ENCODE assay signal across 1 cellular context in the genomic region with DNA sequence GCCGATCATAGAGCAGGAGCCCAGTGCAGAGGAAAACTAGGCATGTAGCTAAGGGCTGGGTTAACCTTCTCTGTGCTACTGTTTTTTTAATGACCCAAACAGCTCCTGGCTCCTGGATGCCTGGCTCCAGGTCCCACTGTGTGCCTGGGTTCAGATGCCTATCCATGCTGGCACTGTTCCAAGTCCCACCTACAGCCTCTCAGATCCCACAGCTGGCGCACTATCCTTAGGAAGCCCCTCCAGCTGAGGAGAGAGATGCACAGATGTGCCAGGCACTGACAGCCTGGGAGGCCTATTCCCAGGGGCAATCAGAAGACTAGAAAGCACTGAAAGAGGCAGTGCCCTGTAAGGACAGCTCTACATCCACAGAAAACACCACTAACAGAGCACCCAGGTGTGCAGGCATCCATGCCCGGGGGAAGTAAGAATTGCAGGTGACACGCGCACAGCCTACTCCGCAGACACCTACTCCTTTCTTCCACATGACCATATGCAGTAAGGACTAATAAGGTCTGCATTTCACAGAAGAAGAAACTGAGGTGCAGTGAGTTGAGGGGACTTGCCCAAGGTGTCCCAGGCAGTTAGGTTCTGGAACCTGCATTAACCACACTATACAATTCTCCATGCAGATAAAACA.
TF ChIP-seq lines count a peak whose summit lies in the region.

No MANE protein-coding gene starts in this region.

TF ChIP-seq in K562, 482 proteins besides CTCF, POLR2A, EP300 and RAD21 (continued from another document):
- TF ChIP-seq, protein P1, sequence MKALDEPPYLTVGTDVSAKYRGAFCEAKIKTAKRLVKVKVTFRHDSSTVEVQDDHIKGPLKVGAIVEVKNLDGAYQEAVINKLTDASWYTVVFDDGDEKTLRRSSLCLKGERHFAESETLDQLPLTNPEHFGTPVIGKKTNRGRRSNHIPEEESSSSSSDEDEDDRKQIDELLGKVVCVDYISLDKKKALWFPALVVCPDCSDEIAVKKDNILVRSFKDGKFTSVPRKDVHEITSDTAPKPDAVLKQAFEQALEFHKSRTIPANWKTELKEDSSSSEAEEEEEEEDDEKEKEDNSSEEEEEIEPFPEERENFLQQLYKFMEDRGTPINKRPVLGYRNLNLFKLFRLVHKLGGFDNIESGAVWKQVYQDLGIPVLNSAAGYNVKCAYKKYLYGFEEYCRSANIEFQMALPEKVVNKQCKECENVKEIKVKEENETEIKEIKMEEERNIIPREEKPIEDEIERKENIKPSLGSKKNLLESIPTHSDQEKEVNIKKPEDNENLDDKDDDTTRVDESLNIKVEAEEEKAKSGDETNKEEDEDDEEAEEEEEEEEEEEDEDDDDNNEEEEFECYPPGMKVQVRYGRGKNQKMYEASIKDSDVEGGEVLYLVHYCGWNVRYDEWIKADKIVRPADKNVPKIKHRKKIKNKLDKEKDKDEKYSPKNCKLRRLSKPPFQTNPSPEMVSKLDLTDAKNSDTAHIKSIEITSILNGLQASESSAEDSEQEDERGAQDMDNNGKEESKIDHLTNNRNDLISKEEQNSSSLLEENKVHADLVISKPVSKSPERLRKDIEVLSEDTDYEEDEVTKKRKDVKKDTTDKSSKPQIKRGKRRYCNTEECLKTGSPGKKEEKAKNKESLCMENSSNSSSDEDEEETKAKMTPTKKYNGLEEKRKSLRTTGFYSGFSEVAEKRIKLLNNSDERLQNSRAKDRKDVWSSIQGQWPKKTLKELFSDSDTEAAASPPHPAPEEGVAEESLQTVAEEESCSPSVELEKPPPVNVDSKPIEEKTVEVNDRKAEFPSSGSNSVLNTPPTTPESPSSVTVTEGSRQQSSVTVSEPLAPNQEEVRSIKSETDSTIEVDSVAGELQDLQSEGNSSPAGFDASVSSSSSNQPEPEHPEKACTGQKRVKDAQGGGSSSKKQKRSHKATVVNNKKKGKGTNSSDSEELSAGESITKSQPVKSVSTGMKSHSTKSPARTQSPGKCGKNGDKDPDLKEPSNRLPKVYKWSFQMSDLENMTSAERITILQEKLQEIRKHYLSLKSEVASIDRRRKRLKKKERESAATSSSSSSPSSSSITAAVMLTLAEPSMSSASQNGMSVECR (CRISPR knock-in tag; IDR thresholded peaks at IDR 0.05) = no peak
- TF ChIP-seq CREM (IDR thresholded peaks at IDR 0.05; ENCODE audit: low read depth) = no peak
- no peak for TF ChIP-seq ZNF224 (CRISPR knock-in tag; IDR thresholded peaks at IDR 0.05)
- TF ChIP-seq NFIC (IDR thresholded peaks at IDR 0.05) = peak; percentile 81
- TF ChIP-seq KDM2B (CRISPR knock-in tag; IDR thresholded peaks at IDR 0.05) = no peak
- TF ChIP-seq SRSF3 (IDR thresholded peaks at IDR 0.05; ENCODE audit: insufficient read depth, low read length) = no peak
- TF ChIP-seq KAT7 (CRISPR knock-in tag; IDR thresholded peaks at IDR 0.05; ENCODE audit: borderline replicate concordance) = no peak
